ENCODE assay signal across 9 cellular contexts in genomic region chr22:30250713-30251267, GRCh38. TPM values are rescaled to one million over a fixed set of nuclear protein-coding genes. Genes with fewer than 3 reads are reported as not detected.
A peak's percentile ranks its signal among the peaks of the same experiment; 100 is the strongest.
DNase-seq lines count a peak whose midpoint lies in the region; ATAC-seq and TF ChIP-seq lines count a peak whose summit lies in the region.
"Had no signal": no experiment of that assay in that cellular context is flagged by ENCODE, and none has a peak within 500 bp of the region (broad histone marks: within the 10 kb centered on the region; RNA-seq: fewer than 3 reads in every experiment).

No MANE protein-coding gene starts in this region.

- H2AFZ ChIP-seq in PC-3 (ENCODE audit: low read length), result no peak overlapping the region

- no peaks in the 10 kb centered on the region for H3K9me3 ChIP-seq in PC-3 (ENCODE audit: low read length)
- no peaks in the 10 kb centered on the region for H3K9me3 ChIP-seq in skeletal muscle tissue (ENCODE audit: control insufficient read depth in 3 of 3, low read length in 3 of 3)

- H3K27me3 ChIP-seq in PC-3 (ENCODE audit: low read length) (no peaks in the 10 kb centered on the region), skeletal muscle tissue (ENCODE audit: control insufficient read depth in 3 of 3, insufficient read depth in 3 of 3, low read length in 3 of 3) (peaks cover 13 to 32% (median 24%) of the 10 kb centered on the region in 3 donors)

- no peak for TF ChIP-seq CTCF in PC-3 (conservative IDR thresholded peaks at IDR 0.05; ENCODE audit: low read depth, low read length)

- peaks cover 87% of the 10 kb centered on the region for H3K4me1 ChIP-seq in PC-3 (ENCODE audit: insufficient read depth, low read length)
- H3K4me1 ChIP-seq in skeletal muscle tissue (ENCODE audit: control insufficient read depth in 3 of 3, insufficient read depth in 3 of 3, low read length in 3 of 3), result peaks cover 16 to 28% (median 21%) of the 10 kb centered on the region in 3 donors

- POLR2A ChIA-PET in PC-3 (lab: Charles Lee; ENCODE audit: unreplicated experiment), result interaction anchor here (0.6 to 0.9 kb wide), 2 partner anchors 40 to 42 kb away, joined by 5 to 6 read pairs; no protein-coding TSS in a partner anchor

- CTCF ChIA-PET in PC-3 (lab: Charles Lee), result no interaction called here

- H3K79me2 ChIP-seq in PC-3 (ENCODE audit: low read length), result peaks cover 92% of the 10 kb centered on the region

- H3K4me2 ChIP-seq in PC-3 (ENCODE audit: low read length), result peak overlapping the region; percentile 32; the same call in 1 of the 2 replicates

- no peaks in the 10 kb centered on the region for H4K20me1 ChIP-seq in PC-3 (ENCODE audit: low read length)

- no TSS peak for BruUV-seq in PC-3 (replicated peaks; lab: Mats Ljungman, UMichigan)

- H3K9ac ChIP-seq in PC-3 (ENCODE audit: low read length) (peak overlapping the region; percentile 100), skeletal muscle tissue (ENCODE audit: low read depth in 1 of 3, low read length in 3 of 3) (no peak overlapping the region)

- peaks cover 5% of the 10 kb centered on the region for H3F3A ChIP-seq in PC-3 (ENCODE audit: low read length, unreplicated experiment)

- no peaks in the 10 kb centered on the region for H3K9me2 ChIP-seq in PC-3 (replicated peaks; ENCODE audit: low read length)

- intact Hi-C loops in PC-3 (cut with micrococcal nuclease), result no loop called here

- DNase-seq in activated CD4-positive, alpha-beta T cell treated with anti-CD3 and anti-CD28 coated beads for 48 hours, result peak; percentile 69
- no peak for DNase-seq in activated CD4-positive, alpha-beta T cell treated with anti-CD3 and anti-CD28 coated beads for 4 hours
- DNase-seq in PC-3 (peak; percentile 78), dedifferentiated amniotic fluid mesenchymal stem cell (ENCODE audit: extremely low spot score) (peak; percentile 28), NCI-H2227 (lab: John Stamatoyannopoulos, UW; ENCODE audit: unreplicated experiment) (no peak)
- DNase-seq: amniotic stem cell had no signal

- H3K4me3 ChIP-seq in PC-3 (ENCODE audit: low read length) (no peak overlapping the region), skeletal muscle tissue (ENCODE audit: low read length in 3 of 3) (no peak overlapping the region)

- H3K36me3 ChIP-seq in PC-3 (ENCODE audit: low read depth, low read length), result peaks cover 31% of the 10 kb centered on the region
- H3K36me3 ChIP-seq in skeletal muscle tissue (ENCODE audit: control insufficient read depth in 3 of 3, insufficient read depth in 3 of 3, low read length in 3 of 3), result no peaks in the 10 kb centered on the region

- H3K27ac ChIP-seq in PC-3 (ENCODE audit: low read length) (peak overlapping the region; percentile 99), skeletal muscle tissue (ENCODE audit: low read depth, low read length) (peak overlapping the region; percentile 3)

- ATAC-seq in PC-3, result peak; percentile 20
- ATAC-seq in HG02970 (IDR thresholded peaks at IDR 0.05; ENCODE audit: low FRiP score, unreplicated experiment), result no peak
- no peak for ATAC-seq in HG03354 (IDR thresholded peaks at IDR 0.05; ENCODE audit: poor library complexity, severe bottlenecking, unreplicated experiment)

RNA-seq across cellular contexts. Expression of gene LIF, which starts 4.2 kb away (rescaled TPM):
- total RNA-seq in PC-3 (2014; rRNA removed) (64.1 and 71.6 TPM in 2 replicates), skeletal muscle tissue (0.52 TPM)

RNA-seq across cellular contexts. Expression of gene OSM, which starts 15.9 kb away (rescaled TPM):
- total RNA-seq in PC-3 (2014; rRNA removed) (not detected in 2 replicates), skeletal muscle tissue (0.52 TPM)

RNA-seq across cellular contexts. Expression of gene CASTOR1, which starts 38.5 kb away (rescaled TPM):
- total RNA-seq in PC-3 (2014; rRNA removed), result 4.2 and 6.1 TPM in 2 replicates
- total RNA-seq in skeletal muscle tissue, result 2.6 TPM

Comparison
In these comparisons a context has a peak if more than half of its experiments do, and no peak if none do; other contexts are left out.
1. DNase-seq: peak in activated CD4-positive, alpha-beta T cell treated with anti-CD3 and anti-CD28 coated beads for 48 hours (single experiment), PC-3 (single experiment) and dedifferentiated amniotic fluid mesenchymal stem cell (single experiment); none in activated CD4-positive, alpha-beta T cell treated with anti-CD3 and anti-CD28 coated beads for 4 hours (0 of 2) and NCI-H2227 (single experiment).
2. RNA of gene LIF, which starts 4.2 kb away (total RNA-seq): 64.1 to 71.6 TPM in PC-3; 0.52 TPM in skeletal muscle tissue (single experiment); every median in the first group is over 10 times any median in the second.